In genomic region chrX:103919336-103919682, GRCh38 we compare ENCODE assay signal across 8 cellular contexts. TPM values are rescaled to one million over a fixed set of nuclear protein-coding genes. Genes with fewer than 3 reads are reported as not detected.
DNase-seq lines count a peak whose midpoint lies in the region; ATAC-seq and TF ChIP-seq lines count a peak whose summit lies in the region.

No MANE protein-coding gene starts in this region.

- peaks cover 21% of the 10 kb centered on the region for H3K27me3 Mint-ChIP-seq in activated T-cell treated with anti-CD3 and anti-CD28 coated beads, Interleukin-2, amount 50 U/mL, for 72 hours (ENCODE audit: low read depth)
- no peaks in the 10 kb centered on the region for H3K27me3 Mint-ChIP-seq in osteocyte (ENCODE audit: unreplicated experiment)

- no peaks in the 10 kb centered on the region for H3K9me3 Mint-ChIP-seq in activated T-cell treated with anti-CD3 and anti-CD28 coated beads, Interleukin-2, amount 50 U/mL, for 72 hours
- H3K9me3 Mint-ChIP-seq in osteocyte (ENCODE audit: unreplicated experiment), result peaks cover 4% of the 10 kb centered on the region

- peaks cover 2 to 3% of the 10 kb centered on the region in 2 donors for H3K36me3 Mint-ChIP-seq in activated T-cell treated with anti-CD3 and anti-CD28 coated beads, Interleukin-2, amount 50 U/mL, for 72 hours (ENCODE audit: insufficient read depth in 2 of 2)
- H3K36me3 Mint-ChIP-seq in osteocyte (ENCODE audit: unreplicated experiment), result no peaks in the 10 kb centered on the region

- peaks cover 12% of the 10 kb centered on the region for H3K4me1 Mint-ChIP-seq in activated T-cell treated with anti-CD3 and anti-CD28 coated beads, Interleukin-2, amount 50 U/mL, for 72 hours (ENCODE audit: low read depth)
- peaks cover 8% of the 10 kb centered on the region for H3K4me1 Mint-ChIP-seq in osteocyte (ENCODE audit: unreplicated experiment)

- H3K4me3 Mint-ChIP-seq in activated T-cell treated with anti-CD3 and anti-CD28 coated beads, Interleukin-2, amount 50 U/mL, for 72 hours, result peak overlapping the region; percentile 93 to 98
- peak overlapping the region; percentile 88 for H3K4me3 Mint-ChIP-seq in osteocyte (ENCODE audit: unreplicated experiment)

- TF ChIP-seq CTCF in osteocyte (IDR thresholded peaks at IDR 0.05), result peak; percentile 45

- ATAC-seq in GM18508 (IDR thresholded peaks at IDR 0.05; ENCODE audit: insufficient read depth, unreplicated experiment) (peak; percentile 22), HG02938 (IDR thresholded peaks at IDR 0.05; ENCODE audit: unreplicated experiment) (peak; percentile 45)
- peak; percentile 59 to 61 for ATAC-seq in activated T-cell treated with anti-CD3 and anti-CD28 coated beads, Interleukin-2, amount 50 U/mL, for 72 hours (replicated peaks in 1 of 2)

- H3K27ac Mint-ChIP-seq in activated T-cell treated with anti-CD3 and anti-CD28 coated beads, Interleukin-2, amount 50 U/mL, for 72 hours, result peak overlapping the region; percentile 25
- H3K27ac Mint-ChIP-seq in osteocyte (ENCODE audit: unreplicated experiment), result peak overlapping the region; percentile 94

- DNase-seq in AG20443 (ENCODE audit: low spot score) (peak; percentile 58), NCI-H2171 (lab: John Stamatoyannopoulos, UW) (peak; percentile 1), germinal center (ENCODE audit: low spot score) (peak; percentile 39), osteocyte (ENCODE audit: extremely low spot score, unreplicated experiment) (no peak), 8988T (no peak)
- DNase-seq in activated T-cell treated with anti-CD3 and anti-CD28 coated beads, Interleukin-2, amount 50 U/mL, for 72 hours, result peak; percentile 27 to 32

RNA-seq across cellular contexts. Expression of gene TMSB15B, which starts 43.1 kb away (rescaled TPM):
- 10 to 100 TPM in 1 of 2 donors, 1 to 10 TPM in 1; 9.9 to 12.4 TPM for total RNA-seq in activated T-cell treated with anti-CD3 and anti-CD28 coated beads, Interleukin-2, amount 50 U/mL, for 72 hours
- 13.5 and 16.2 TPM in 2 replicates for total RNA-seq in osteocyte

Comparison
In these comparisons a context has a peak if more than half of its experiments do, and no peak if none do; other contexts are left out.
1. DNase-seq: peak in AG20443 (single experiment), NCI-H2171 (single experiment), activated T-cell treated with anti-CD3 and anti-CD28 coated beads, Interleukin-2, amount 50 U/mL, for 72 hours (2 of 2) and germinal center (single experiment); none in osteocyte (single experiment) and 8988T (single experiment).
2. Peak in every context shown above with its lines, with median percentiles within 50 percentile points of each other: ATAC-seq.